In the genomic region with DNA sequence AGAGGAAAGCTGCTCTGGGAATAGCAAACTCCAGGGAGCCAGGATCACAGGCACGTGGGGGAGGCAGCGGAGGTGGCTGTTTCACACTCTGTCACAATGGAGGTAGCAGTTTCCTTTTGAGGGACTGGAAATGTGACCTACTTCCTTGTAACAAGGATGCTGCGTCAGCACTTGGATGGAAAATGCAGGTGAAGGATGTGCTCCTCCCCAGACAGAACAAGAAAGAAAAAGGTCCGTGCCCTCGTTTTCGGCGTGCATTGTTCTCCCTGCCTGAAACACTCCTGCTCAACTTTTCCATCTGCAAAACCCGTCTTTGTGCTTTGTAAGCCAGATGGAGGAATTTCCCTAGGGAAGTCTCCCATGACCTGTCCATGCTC, we compare ENCODE assay signal across 18 cellular contexts. TPM values are rescaled to one million over a fixed set of nuclear protein-coding genes. Genes with fewer than 3 reads are reported as not detected.
DNase-seq lines count a peak whose midpoint lies in the region; ATAC-seq and TF ChIP-seq lines count a peak whose summit lies in the region.
"Had no signal": no experiment of that assay in that cellular context is flagged by ENCODE, and none has a peak within 500 bp of the region (broad histone marks: within the 10 kb centered on the region; RNA-seq: fewer than 3 reads in every experiment).

No MANE protein-coding gene starts in this region.

- H3K27ac Mint-ChIP-seq in WTC11 = no peak overlapping the region
- H3K27ac Mint-ChIP-seq in activated T-helper 2 cell treated with anti-CD3 and anti-CD28 coated beads, Interferon-gamma antibody, Interleukin-2, Interleukin-4, amounts not matched to agents 10 μg/mL and 5 μg/mL and 100 μg/mL, durations not matched to agents 14 hours and 24 hours and 36 hours = no peak overlapping the region
- H3K27ac Mint-ChIP-seq: activated B cell treated with CpG ODN at 0.5 μM for 24 hours; activated naive CD4-positive, alpha-beta T cell treated with anti-CD3 and anti-CD28 coated beads, Interleukin-2, amount 50 U/mL, for 24 hours had no signal

- no peak overlapping the region for H2BK15ac ChIP-seq in mesendoderm (replicated peaks; ENCODE audit: low read depth)

- no peak overlapping the region for H3K9ac ChIP-seq in mesendoderm (ENCODE audit: low read length)

- H3K9me3 Mint-ChIP-seq in WTC11 = peaks cover 36% of the 10 kb centered on the region
- peaks cover 17% of the 10 kb centered on the region for H3K9me3 Mint-ChIP-seq in activated T-helper 2 cell treated with anti-CD3 and anti-CD28 coated beads, Interferon-gamma antibody, Interleukin-2, Interleukin-4, amounts not matched to agents 10 μg/mL and 5 μg/mL and 100 μg/mL, durations not matched to agents 14 hours and 24 hours and 36 hours

- TF ChIP-seq CTCF in WTC11 (IDR thresholded peaks at IDR 0.05) = no peak
- TF ChIP-seq CTCF in esophagus muscularis mucosa (IDR thresholded peaks at IDR 0.05) = no peak
- no peak for TF ChIP-seq CTCF in spleen (IDR thresholded peaks at IDR 0.05 in 8 of 11, conservative IDR thresholded peaks at IDR 0.05 in 3 of 11)
- no peak for TF ChIP-seq CTCF in RWPE1 (conservative IDR thresholded peaks at IDR 0.05; ENCODE audit: low read depth)

- no peaks in the 10 kb centered on the region for H3K79me2 ChIP-seq in mesendoderm (ENCODE audit: control insufficient read depth, insufficient read depth, low read length)

- H3K4me1 Mint-ChIP-seq in WTC11 = peaks cover 6% of the 10 kb centered on the region; the same call in 1 of the 2 replicates
- no peaks in the 10 kb centered on the region for H3K4me1 Mint-ChIP-seq in activated T-helper 2 cell treated with anti-CD3 and anti-CD28 coated beads, Interferon-gamma antibody, Interleukin-2, Interleukin-4, amounts not matched to agents 10 μg/mL and 5 μg/mL and 100 μg/mL, durations not matched to agents 14 hours and 24 hours and 36 hours (ENCODE audit: low read depth)
- H3K4me1 Mint-ChIP-seq: activated B cell treated with CpG ODN at 0.5 μM for 24 hours; activated naive CD4-positive, alpha-beta T cell treated with anti-CD3 and anti-CD28 coated beads, Interleukin-2, amount 50 U/mL, for 24 hours had no signal

- H3K23ac ChIP-seq in mesendoderm (ENCODE audit: low read length) = no peak overlapping the region

- no peak overlapping the region for H3K56ac ChIP-seq in mesendoderm (ENCODE audit: low read length)

- H3K27me3 ChIP-seq in esophagus muscularis mucosa (no peaks in the 10 kb centered on the region), mesendoderm (ENCODE audit: insufficient read depth, low read length, poor library complexity) (no peaks in the 10 kb centered on the region), spleen (replicated peaks in 1 of 7) (peaks cover 0 to 56% (median 3%) of the 10 kb centered on the region in 7 donors)
- H3K27me3 ChIP-seq: breast epithelium had no signal

- no peak for TF ChIP-seq EP300 in esophagus muscularis mucosa (IDR thresholded peaks at IDR 0.05)

- H3K4me2 ChIP-seq in mesendoderm (ENCODE audit: low read length) = no peak overlapping the region

- H3K4me3 ChIP-seq in esophagus muscularis mucosa (no peak overlapping the region), mesendoderm (ENCODE audit: low read length) (no peak overlapping the region), spleen (no peak overlapping the region)
- H3K4me3 ChIP-seq: breast epithelium had no signal

- no peak overlapping the region for H3K18ac ChIP-seq in mesendoderm (ENCODE audit: low read length)

- H3K27ac ChIP-seq in esophagus muscularis mucosa (replicated peaks in 1 of 4) (peak overlapping the region in 3 of 4 donors; percentile 20 to 59 (median 35)), mesendoderm (ENCODE audit: low read depth, low read length) (no peak overlapping the region), spleen (no peak overlapping the region), RWPE1 (no peak overlapping the region)
- H3K27ac ChIP-seq: C4-2B had no signal

- H3K4me3 Mint-ChIP-seq in WTC11 = no peak overlapping the region
- no peak overlapping the region for H3K4me3 Mint-ChIP-seq in activated T-helper 2 cell treated with anti-CD3 and anti-CD28 coated beads, Interferon-gamma antibody, Interleukin-2, Interleukin-4, amounts not matched to agents 10 μg/mL and 5 μg/mL and 100 μg/mL, durations not matched to agents 14 hours and 24 hours and 36 hours (ENCODE audit: low read depth)
- H3K4me3 Mint-ChIP-seq: activated B cell treated with CpG ODN at 0.5 μM for 24 hours; activated naive CD4-positive, alpha-beta T cell treated with anti-CD3 and anti-CD28 coated beads, Interleukin-2, amount 50 U/mL, for 24 hours had no signal

- ATAC-seq in WTC11 (peak; percentile 44), GM19463 (IDR thresholded peaks at IDR 0.05; ENCODE audit: unreplicated experiment) (no peak)

- H2BK5ac ChIP-seq in mesendoderm (ENCODE audit: low read length) = no peak overlapping the region

- H3K36me3 ChIP-seq in esophagus muscularis mucosa = no peaks in the 10 kb centered on the region
- no peaks in the 10 kb centered on the region for H3K36me3 ChIP-seq in mesendoderm (ENCODE audit: control insufficient read depth, insufficient read depth, low read length)
- no peaks in the 10 kb centered on the region for H3K36me3 ChIP-seq in spleen
- H3K36me3 ChIP-seq: breast epithelium had no signal

- H3K4ac ChIP-seq in mesendoderm (ENCODE audit: low read depth, low read length) = no peak overlapping the region

- POLR2A ChIA-PET in WTC11 (lab: Charles Lee) = no interaction called here
- POLR2A ChIA-PET in RWPE1 (lab: Yijun Ruan, JAX; ENCODE audit: low non-redundant PET) = no interaction called here

- no peak overlapping the region for H4K8ac ChIP-seq in mesendoderm (ENCODE audit: low read depth, low read length)

- CTCF ChIA-PET in WTC11 (lab: Charles Lee) = interaction anchor here (0.9 to 1.2 kb wide), 3 partner anchors 23 to 157 kb away, joined by 3 to 5 read pairs (median 4); no protein-coding TSS in a partner anchor
- CTCF ChIA-PET in RWPE1 (lab: Yijun Ruan, JAX) = no interaction called here

- H3K4me1 ChIP-seq in esophagus muscularis mucosa = peaks cover 5 to 14% (median 7%) of the 10 kb centered on the region in 4 donors
- no peaks in the 10 kb centered on the region for H3K4me1 ChIP-seq in mesendoderm (ENCODE audit: control insufficient read depth, low read depth, low read length)
- peaks cover 0 to 3% (median 0%) of the 10 kb centered on the region in 6 donors for H3K4me1 ChIP-seq in spleen
- H3K4me1 ChIP-seq: breast epithelium had no signal

- intact Hi-C loops in esophagus muscularis mucosa (cut with DNase I) = no loop called here
- intact Hi-C loops in spleen (cut with DNase I; ENCODE audit: low total_unique reads) = no loop called here
- intact Hi-C loops in activated T-helper 2 cell treated with anti-CD3 and anti-CD28 coated beads, Interferon-gamma antibody, Interleukin-2, Interleukin-4, amounts not matched to agents 10 μg/mL and 5 μg/mL and 100 μg/mL, durations not matched to agents 14 hours and 24 hours and 36 hours (cut with micrococcal nuclease) = no loop called here

- H3K36me3 Mint-ChIP-seq in WTC11 = peaks cover 16% of the 10 kb centered on the region
- H3K36me3 Mint-ChIP-seq in activated T-helper 2 cell treated with anti-CD3 and anti-CD28 coated beads, Interferon-gamma antibody, Interleukin-2, Interleukin-4, amounts not matched to agents 10 μg/mL and 5 μg/mL and 100 μg/mL, durations not matched to agents 14 hours and 24 hours and 36 hours (ENCODE audit: low read depth) = no peaks in the 10 kb centered on the region

- H3K79me1 ChIP-seq in mesendoderm (ENCODE audit: low read length) = no peaks in the 10 kb centered on the region

- TF ChIP-seq POLR2A in esophagus muscularis mucosa (IDR thresholded peaks at IDR 0.05; ENCODE audit: low read depth) (no peak), spleen (IDR thresholded peaks at IDR 0.05) (no peak)

- H3K9me3 ChIP-seq in esophagus muscularis mucosa = peaks cover 0 to 11% (median 7%) of the 10 kb centered on the region in 4 donors
- H3K9me3 ChIP-seq in spleen = peaks cover 0 to 33% (median 28%) of the 10 kb centered on the region in 8 donors

- peaks cover 37% of the 10 kb centered on the region for H3K27me3 Mint-ChIP-seq in WTC11 (ENCODE audit: low read depth)
- no peaks in the 10 kb centered on the region for H3K27me3 Mint-ChIP-seq in activated T-helper 2 cell treated with anti-CD3 and anti-CD28 coated beads, Interferon-gamma antibody, Interleukin-2, Interleukin-4, amounts not matched to agents 10 μg/mL and 5 μg/mL and 100 μg/mL, durations not matched to agents 14 hours and 24 hours and 36 hours (ENCODE audit: low read depth)

- WGBS in esophagus muscularis mucosa = 89% methylated on average over 8 of the region's 8 CpGs
- WGBS in mesendoderm (ENCODE audit: extremely low coverage, insufficient coverage, low lambda C conversion rate) = no CpG with 5 or more reads among the region's 8 CpGs
- WGBS in spleen, 5 donors = 48 to 77% (median 72%) methylated on average over 8 of the region's 8 CpGs

- no peak overlapping the region for H2AK5ac ChIP-seq in mesendoderm (ENCODE audit: low read length)

- no peak overlapping the region for H4K5ac ChIP-seq in mesendoderm (ENCODE audit: low read length)

- no peak overlapping the region for H2BK120ac ChIP-seq in mesendoderm (ENCODE audit: low read depth, low read length)

- DNase-seq in WTC11 (ENCODE audit: low spot score) (no peak), esophagus muscularis mucosa (ENCODE audit: extremely low spot score) (peak; percentile 50), mesendoderm (peak; percentile 17), spleen (peak; percentile 41), LoVo (ENCODE audit: low spot score) (no peak), RWPE1 (ENCODE audit: low spot score) (no peak)
- no peak for DNase-seq in activated T-helper 2 cell treated with anti-CD3 and anti-CD28 coated beads, Interferon-gamma antibody, Interleukin-2, Interleukin-4, amounts not matched to agents 10 μg/mL and 5 μg/mL and 100 μg/mL, durations not matched to agents 14 hours and 24 hours and 36 hours (ENCODE audit: low spot score)
- DNase-seq: activated B cell treated with CpG ODN at 0.5 μM for 24 hours; DMS79; effector CD8-positive, alpha-beta T cell; KG1; NCI-H1436; NCI-H510A; stimulated activated CD4-positive, alpha-beta T cell treated with anti-CD3 and anti-CD28 coated beads, Interleukin-15, amount 100 ng/mL, for 24 hours had no signal

TF ChIP-seq in WTC11, 78 proteins besides CTCF, POLR2A, EP300 and RAD21 (continues in another document):
- TF ChIP-seq, protein P1, sequence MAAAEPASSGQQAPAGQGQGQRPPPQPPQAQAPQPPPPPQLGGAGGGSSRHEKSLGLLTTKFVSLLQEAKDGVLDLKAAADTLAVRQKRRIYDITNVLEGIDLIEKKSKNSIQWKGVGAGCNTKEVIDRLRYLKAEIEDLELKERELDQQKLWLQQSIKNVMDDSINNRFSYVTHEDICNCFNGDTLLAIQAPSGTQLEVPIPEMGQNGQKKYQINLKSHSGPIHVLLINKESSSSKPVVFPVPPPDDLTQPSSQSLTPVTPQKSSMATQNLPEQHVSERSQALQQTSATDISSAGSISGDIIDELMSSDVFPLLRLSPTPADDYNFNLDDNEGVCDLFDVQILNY (CRISPR knock-in tag; IDR thresholded peaks at IDR 0.05) = no peak

RNA-seq across cellular contexts. Expression of gene SH3PXD2B, which starts 55.1 kb away (rescaled TPM):
- total RNA-seq in WTC11 (2021) (52.2 to 64.1 TPM (median 57.4 TPM) in 3 replicates), esophagus muscularis mucosa (10 to 100 TPM; 41.5 to 66.5 (median 49.2) TPM), spleen (10 to 100 TPM in 5 of 7 donors, 1 to 10 TPM in 2; 5.2 to 31.8 (median 19.8) TPM)
- polyA plus RNA-seq in mesendoderm (2013, experiment 1 of 2) = 30.7 TPM
- 30.3 TPM for polyA plus RNA-seq in mesendoderm (2013, experiment 2 of 2)
- 1 to 10 TPM; 2.0 to 2.7 (median 2.4) TPM for polyA plus RNA-seq in spleen
- 0.11 and 0.21 TPM in 2 replicates for total RNA-seq in activated T-helper 2 cell treated with anti-CD3 and anti-CD28 coated beads, Interferon-gamma antibody, Interleukin-2, Interleukin-4, amounts not matched to agents 10 μg/mL and 5 μg/mL and 100 μg/mL, durations not matched to agents 14 hours and 24 hours and 36 hours

Comparison
In these comparisons a context has a peak if more than half of its experiments do, and no peak if none do; other contexts are left out.
1. DNase-seq: peak in esophagus muscularis mucosa (single experiment), mesendoderm (single experiment) and spleen (single experiment); none in WTC11 (single experiment), LoVo (single experiment), activated T-helper 2 cell treated with anti-CD3 and anti-CD28 coated beads, Interferon-gamma antibody, Interleukin-2, Interleukin-4, amounts not matched to agents 10 μg/mL and 5 μg/mL and 100 μg/mL, durations not matched to agents 14 hours and 24 hours and 36 hours (single experiment) and RWPE1 (single experiment).
2. H3K27ac ChIP-seq: peak in esophagus muscularis mucosa (3 of 4); none in mesendoderm (single experiment), spleen (0 of 8) and RWPE1 (single experiment).